Comparison of ENCODE assay signal across 19 cellular contexts in the genomic region with DNA sequence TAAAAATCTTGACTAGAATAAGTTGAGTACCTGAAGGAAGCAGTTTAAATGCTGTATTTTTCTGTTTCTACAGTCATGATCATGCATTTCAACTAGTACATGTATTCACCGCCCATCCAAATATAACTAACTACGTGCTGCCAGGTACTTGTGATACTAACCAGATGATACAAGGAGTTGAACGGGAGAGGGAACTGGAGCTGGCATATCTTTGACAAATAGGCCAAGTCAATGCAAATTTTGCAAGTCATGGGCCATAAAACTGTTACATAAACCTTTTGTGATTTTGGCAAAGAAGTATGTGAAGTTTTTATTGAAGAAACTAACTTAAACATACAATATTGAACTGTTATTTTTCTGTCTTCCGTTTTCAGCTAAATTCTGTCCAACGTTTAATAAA.
"Had no signal": no experiment of that assay in that cellular context is flagged by ENCODE, and none has a peak within 500 bp of the region (broad histone marks: within the 10 kb centered on the region; RNA-seq: fewer than 3 reads in every experiment).

No MANE protein-coding gene starts in this region.

- ATAC-seq: activated CD8-positive, alpha-beta T cell treated with anti-CD3 and anti-CD28 coated beads for 36 hours; activated naive CD4-positive, alpha-beta T cell treated with anti-CD3 and anti-CD28 coated beads, Interleukin-2, amount 50 U/mL, for 72 hours; activated T-cell treated with anti-CD3 and anti-CD28 coated beads, Interleukin-2, amount 50 U/mL, for 4 hours; stimulated activated naive B cell treated with anti-CD40 and anti-IgM and Interleukin-4, amounts not matched to agents 10 μg/mL and 1 μg/mL and 100 μg/mL, for 72 hours; WTC11 had no signal

- H3K4me3 ChIP-seq: gastrocnemius medialis, prostate gland, tibial artery had no signal

- H3K4me1 ChIP-seq: prostate gland, tibial artery had no signal

- FAIRE-seq: TTC549, urothelium cell line had no signal

- H3K27me3 ChIP-seq: brain microvascular endothelial cell, gastrocnemius medialis, tibial artery had no signal

- H3K27ac ChIP-seq: brain microvascular endothelial cell, epithelial cell of prostate, gastrocnemius medialis, prostate gland, tibial artery had no signal

- DNase-seq: activated CD4-positive, alpha-beta T cell treated with anti-CD3 and anti-CD28 coated beads for 4 hours; activated CD8-positive, alpha-beta T cell treated with anti-CD3 and anti-CD28 coated beads for 36 hours; activated effector memory CD4-positive, alpha-beta T cell treated with Interleukin-2 at 50 U/mL for 16 hours; activated T-cell treated with anti-CD3 and anti-CD28 coated beads, Interleukin-2, amount 50 U/mL, for 4 hours; brain microvascular endothelial cell; cerebellar nuclear complex; gastrocnemius medialis; islet precursor cell; stimulated activated CD4-positive, alpha-beta T cell treated with anti-CD3 and anti-CD28 coated beads, Interleukin-12 subunit alpha, Interleukin-12 subunit beta, amount 100 ng/mL, for 4 hours; stimulated activated CD4-positive, alpha-beta T cell treated with anti-CD3 and anti-CD28 coated beads, Interleukin-2, amount 100 ng/mL, for 24 hours; stimulated activated naive B cell treated with anti-CD40 and anti-IgM and Interleukin-4, amounts not matched to agents 10 μg/mL and 1 μg/mL and 100 μg/mL, for 72 hours; SW 1271; tibial artery had no signal

- H3K9me3 ChIP-seq: gastrocnemius medialis, prostate gland, tibial artery had no signal
